ENCODE assay signal across 8 cellular contexts in the genomic region with DNA sequence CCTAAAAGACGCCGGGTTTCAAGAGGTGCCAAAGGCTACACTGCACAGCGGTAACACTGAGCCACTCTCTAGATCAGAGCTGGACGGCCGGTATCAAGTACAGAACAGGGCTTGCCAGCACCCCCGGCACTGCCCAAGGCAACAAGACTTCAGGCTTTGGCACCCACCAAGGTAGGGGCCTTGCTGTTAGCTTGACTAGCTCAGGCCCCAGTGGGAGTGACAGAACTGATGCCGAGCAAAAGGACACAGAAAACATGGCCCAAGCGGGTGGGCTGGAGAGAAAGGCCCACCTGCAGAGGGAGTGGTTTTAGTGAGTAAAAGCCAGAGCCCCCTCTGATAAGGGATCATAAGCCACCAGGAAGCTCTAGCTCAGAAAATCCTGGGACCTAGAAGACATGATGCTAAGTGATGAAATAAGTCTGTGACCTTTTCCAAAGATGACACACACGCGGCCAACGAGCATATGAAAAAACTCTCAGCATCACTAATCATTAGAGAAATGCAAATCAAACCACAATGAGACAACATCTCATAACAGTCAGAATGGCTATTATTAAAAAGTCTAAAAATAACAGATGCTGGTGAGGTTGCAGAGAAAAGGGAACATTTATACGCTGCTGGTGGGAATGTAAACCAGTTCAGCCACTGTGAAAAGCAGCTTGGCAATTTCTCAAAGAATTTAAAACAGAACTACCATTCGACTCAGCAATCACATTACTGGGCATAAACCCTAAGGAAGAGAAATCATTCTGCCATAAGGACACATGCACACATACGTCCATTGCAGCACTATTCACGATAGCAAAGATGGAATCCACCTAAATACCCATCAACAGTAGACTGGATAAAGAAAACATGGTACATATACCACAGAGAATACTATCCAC. TPM values are rescaled to one million over a fixed set of nuclear protein-coding genes. Genes with fewer than 3 reads are reported as not detected.
DNase-seq lines count a peak whose midpoint lies in the region; ATAC-seq and TF ChIP-seq lines count a peak whose summit lies in the region.

No MANE protein-coding gene starts in this region.

- 72% methylated on average over 15 of the region's 15 CpGs for WGBS in mesenchymal stem cell

- H2BK15ac ChIP-seq in mesenchymal stem cell (ENCODE audit: low read depth, poor library complexity, severe bottlenecking): peak overlapping the region; percentile 85

- H3K36me3 ChIP-seq in adipocyte (ENCODE audit: control insufficient read depth, insufficient read depth, low read length, severe bottlenecking): peaks cover 9% of the 10 kb centered on the region
- H3K36me3 ChIP-seq in mesenchymal stem cell (ENCODE audit: control insufficient read depth in 1 of 2, insufficient read depth in 2 of 2, low read depth in 1 of 2, low read length in 2 of 2): peaks cover 13 to 22% of the 10 kb centered on the region in 2 experiments

- DNase-seq in adipocyte (ENCODE audit: low read depth): peak; percentile 60
- DNase-seq in mesenchymal stem cell: peak; percentile 92
- DNase-seq in NCI-H510A treated with DMSO at 0.1 percent for 48 hours (lab: John Stamatoyannopoulos, UW): no peak
- no peak for DNase-seq in SW480 (ENCODE audit: low spot score)
- DNase-seq in nephron progenitor cell: no peak
- no peak for DNase-seq in DMS53 treated with DMSO at 0.1 percent for 48 hours (lab: John Stamatoyannopoulos, UW; ENCODE audit: unreplicated experiment)

- H3K27me3 ChIP-seq in adipocyte (replicated peaks; ENCODE audit: control insufficient read depth, insufficient read depth, low read length): no peaks in the 10 kb centered on the region
- no peaks in the 10 kb centered on the region for H3K27me3 ChIP-seq in mesenchymal stem cell (ENCODE audit: control insufficient read depth in 1 of 2, insufficient read depth in 1 of 2, low read length in 2 of 2)

- peak overlapping the region; percentile 86 for H2AK5ac ChIP-seq in mesenchymal stem cell (ENCODE audit: low read length, severe bottlenecking)

- H3K27me3 Mint-ChIP-seq in nephron progenitor cell (ENCODE audit: low read depth, poor library complexity): peaks cover 2% of the 10 kb centered on the region

- H3K4ac ChIP-seq in mesenchymal stem cell (ENCODE audit: low read depth in 1 of 2, low read length in 2 of 2): peak overlapping the region; percentile 64 to 92

- peaks cover 16% of the 10 kb centered on the region for H3K36me3 Mint-ChIP-seq in nephron progenitor cell (ENCODE audit: low read depth)

- H2BK5ac ChIP-seq in mesenchymal stem cell (ENCODE audit: low read depth, low read length, poor library complexity, severe bottlenecking): peak overlapping the region; percentile 34

- H2AFZ ChIP-seq in mesenchymal stem cell (ENCODE audit: low read depth, low read length): no peak overlapping the region

- H3K9me3 ChIP-seq in adipocyte (ENCODE audit: control insufficient read depth, low read length) (no peaks in the 10 kb centered on the region), mesenchymal stem cell (ENCODE audit: control insufficient read depth, low read length) (no peaks in the 10 kb centered on the region)

- ATAC-seq in GM18517 (IDR thresholded peaks at IDR 0.05; ENCODE audit: unreplicated experiment) (peak; percentile 56), HG03571 (IDR thresholded peaks at IDR 0.05; ENCODE audit: unreplicated experiment) (peak; percentile 36)

- H4K91ac ChIP-seq in mesenchymal stem cell (ENCODE audit: low read length): peak overlapping the region; percentile 98

- H3K4me1 Mint-ChIP-seq in nephron progenitor cell: peaks cover 62% of the 10 kb centered on the region

- TF ChIP-seq CTCF in nephron progenitor cell (IDR thresholded peaks at IDR 0.05): no peak

- no peak overlapping the region for H3K27ac Mint-ChIP-seq in nephron progenitor cell

- H3K79me1 ChIP-seq in mesenchymal stem cell (replicated peaks; ENCODE audit: low read length, poor library complexity, severe bottlenecking): no peaks in the 10 kb centered on the region

- H3K4me1 ChIP-seq in adipocyte (ENCODE audit: control insufficient read depth, insufficient read depth, low read length) (peaks cover 65% of the 10 kb centered on the region), mesenchymal stem cell (ENCODE audit: control insufficient read depth, insufficient read depth, low read depth, low read length) (peaks cover 63% of the 10 kb centered on the region)

- H2BK12ac ChIP-seq in mesenchymal stem cell (ENCODE audit: low read length in 2 of 2): peak overlapping the region; percentile 71 to 98

- peak overlapping the region in 1 of 2 experiments; percentile 92 for H3K14ac ChIP-seq in mesenchymal stem cell (ENCODE audit: low read length in 2 of 2)

- H3K4me3 Mint-ChIP-seq in nephron progenitor cell: no peak overlapping the region

- H3K9me3 Mint-ChIP-seq in nephron progenitor cell: no peaks in the 10 kb centered on the region

- H4K8ac ChIP-seq in mesenchymal stem cell (ENCODE audit: low read length): peak overlapping the region; percentile 83

- H3K4me3 ChIP-seq in adipocyte (ENCODE audit: low read length) (peak overlapping the region; percentile 53), mesenchymal stem cell (ENCODE audit: insufficient read depth in 1 of 2, low read depth in 1 of 2, low read length in 2 of 2) (peak overlapping the region in 1 of 2 experiments; percentile 46)

- peak overlapping the region; percentile 13 to 36 for H3K23ac ChIP-seq in mesenchymal stem cell (ENCODE audit: low read length in 2 of 2)

- peak overlapping the region; percentile 25 to 91 for H3K18ac ChIP-seq in mesenchymal stem cell (ENCODE audit: low read depth in 1 of 2, low read length in 2 of 2)

- H3K27ac ChIP-seq in mesenchymal stem cell (ENCODE audit: low read length, poor library complexity, severe bottlenecking): peak overlapping the region; percentile 95

- H3K9ac ChIP-seq in adipocyte (ENCODE audit: low read length) (peak overlapping the region; percentile 79), mesenchymal stem cell (ENCODE audit: low read length) (peak overlapping the region; percentile 71)

- H2BK120ac ChIP-seq in mesenchymal stem cell (ENCODE audit: low read depth, low read length): peak overlapping the region; percentile 92

- no peak overlapping the region for H3K4me2 ChIP-seq in mesenchymal stem cell (ENCODE audit: low read length, poor library complexity, severe bottlenecking)

RNA-seq across cellular contexts. Expression of a gene that starts 12.9 kb away (rescaled TPM):
- 57.6 TPM for polyA plus RNA-seq in mesenchymal stem cell (2013, experiment 1 of 2)
- polyA plus RNA-seq in mesenchymal stem cell (2013, experiment 2 of 2): 57.2 TPM

RNA-seq across cellular contexts. Expression of a gene that starts 21.1 kb away (rescaled TPM):
- 0.26 TPM for polyA plus RNA-seq in mesenchymal stem cell (2013, experiment 1 of 2)
- polyA plus RNA-seq in mesenchymal stem cell (2013, experiment 2 of 2): 0.21 TPM

RNA-seq across cellular contexts. Expression of a gene that starts 51.5 kb away (rescaled TPM):
- 6.2 TPM for polyA plus RNA-seq in mesenchymal stem cell (2013, experiment 1 of 2)
- polyA plus RNA-seq in mesenchymal stem cell (2013, experiment 2 of 2): 6.0 TPM

RNA-seq across cellular contexts. Expression of a gene that starts 55.2 kb away (rescaled TPM):
- 30.3 TPM for polyA plus RNA-seq in mesenchymal stem cell (2013, experiment 1 of 2)
- polyA plus RNA-seq in mesenchymal stem cell (2013, experiment 2 of 2): 29.2 TPM

RNA-seq across cellular contexts. Expression of a gene that starts 59.0 kb away (rescaled TPM):
- polyA plus RNA-seq in mesenchymal stem cell (2013, experiment 1 of 2): 16.6 TPM
- polyA plus RNA-seq in mesenchymal stem cell (2013, experiment 2 of 2): 15.1 TPM

Comparison
In these comparisons a context has a peak if more than half of its experiments do, and no peak if none do; other contexts are left out.
1. DNase-seq: peak in adipocyte (single experiment) and mesenchymal stem cell (single experiment); none in NCI-H510A treated with DMSO at 0.1 percent for 48 hours (single experiment), SW480 (single experiment), nephron progenitor cell (single experiment) and DMS53 treated with DMSO at 0.1 percent for 48 hours (single experiment).